In the genomic region with DNA sequence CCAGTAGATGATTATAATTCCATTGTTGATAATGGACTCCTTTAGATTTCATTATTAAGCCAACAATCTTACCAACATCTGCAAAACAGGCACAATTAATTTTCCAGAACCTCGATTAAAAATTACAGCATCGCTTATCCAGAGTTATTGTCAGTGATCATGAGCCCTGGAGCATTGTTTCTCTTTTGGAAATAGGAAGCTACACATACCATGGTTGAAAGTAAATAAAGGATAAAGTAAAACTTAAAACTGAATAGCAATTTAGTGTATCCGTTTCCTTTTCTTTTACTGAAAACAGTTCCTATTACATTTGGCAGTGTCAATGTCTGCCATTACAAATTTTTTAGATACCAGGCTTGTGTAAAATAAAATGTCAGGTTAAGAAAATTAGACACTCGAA, we compare ENCODE assay signal across 1 cellular context.
A peak's percentile ranks its signal among the peaks of the same experiment; 100 is the strongest.
TF ChIP-seq lines count a peak whose summit lies in the region.

No MANE protein-coding gene starts in this region.

TF ChIP-seq in GM23338, 12 proteins besides CTCF, POLR2A, EP300 and RAD21:
- TF ChIP-seq ZNF331 (CRISPR knock-in tag; IDR thresholded peaks at IDR 0.05; ENCODE audit: low read depth) (no peak), CREB1 (CRISPR knock-in tag; IDR thresholded peaks at IDR 0.05; ENCODE audit: low read depth) (no peak), NANOG (IDR thresholded peaks at IDR 0.05; ENCODE audit: borderline replicate concordance) (no peak), POLR2AphosphoS5 (IDR thresholded peaks at IDR 0.05; ENCODE audit: low read depth) (no peak), EZH2phosphoT487 (IDR thresholded peaks at IDR 0.05; ENCODE audit: unreplicated experiment) (no peak), EZH2 (IDR thresholded peaks at IDR 0.05; ENCODE audit: low read depth, unreplicated experiment) (peak; percentile 52)
TF ChIP-seq in GM23338: peak in this region for 1.
